Comparison of ENCODE assay signal across 24 cellular contexts in genomic region chr11:73374130-73374529, GRCh38. TPM values are rescaled to one million over a fixed set of nuclear protein-coding genes. Genes with fewer than 3 reads are reported as not detected.
A peak's percentile ranks its signal among the peaks of the same experiment; 100 is the strongest.
DNase-seq lines count a peak whose midpoint lies in the region; ATAC-seq, FAIRE-seq and TF ChIP-seq lines count a peak whose summit lies in the region.
"Had no signal": no experiment of that assay in that cellular context is flagged by ENCODE, and none has a peak within 500 bp of the region (broad histone marks: within the 10 kb centered on the region; RNA-seq: fewer than 3 reads in every experiment).

No MANE protein-coding gene starts in this region.

- no peak overlapping the region for H2BK120ac ChIP-seq in neuronal stem cell (ENCODE audit: low read depth, low read length)

- H3K36me3 ChIP-seq in neuronal stem cell (replicated peaks in 1 of 2; ENCODE audit: control insufficient read depth in 2 of 2, insufficient read depth in 2 of 2, low read length in 2 of 2) (no peaks in the 10 kb centered on the region), pancreas (no peaks in the 10 kb centered on the region)
- H3K36me3 ChIP-seq: brain microvascular endothelial cell, right atrium auricular region, upper lobe of left lung had no signal

- H3K36me3 Mint-ChIP-seq in IgD-negative memory B cell = no peaks in the 10 kb centered on the region

- H2BK12ac ChIP-seq in neuronal stem cell (ENCODE audit: low read length) = no peak overlapping the region

- H2BK15ac ChIP-seq in neuronal stem cell (ENCODE audit: low read length) = peak overlapping the region; percentile 12

- H3K27me3 Mint-ChIP-seq in IgD-negative memory B cell = no peaks in the 10 kb centered on the region
- H3K27me3 Mint-ChIP-seq: activated naive CD8-positive, alpha-beta T cell treated with anti-CD3 and anti-CD28 coated beads, Interleukin-2, amount 50 U/mL, for 24 hours had no signal

- no peak overlapping the region for H4K8ac ChIP-seq in neuronal stem cell (ENCODE audit: low read depth, low read length)

- H3K4me1 ChIP-seq in neuronal stem cell (ENCODE audit: control insufficient read depth in 2 of 2, insufficient read depth in 1 of 2, low read depth in 1 of 2, low read length in 2 of 2) (peaks cover 14 to 17% of the 10 kb centered on the region in 2 donors), pancreas (no peaks in the 10 kb centered on the region)

- no peak overlapping the region for H3K23ac ChIP-seq in neuronal stem cell (ENCODE audit: low read depth, low read length, poor library complexity)

- H3K9ac ChIP-seq in neuronal stem cell (ENCODE audit: low read depth, low read length, poor library complexity) = no peak overlapping the region

- no peak overlapping the region for H2BK5ac ChIP-seq in neuronal stem cell (ENCODE audit: low read length)

- H3K4me3 ChIP-seq in neuronal stem cell (ENCODE audit: low read length in 2 of 2) = no peak overlapping the region
- H3K4me3 ChIP-seq in pancreas = no peak overlapping the region
- H3K4me3 ChIP-seq: lung, right atrium auricular region, stomach, upper lobe of left lung had no signal

- peaks cover 36 to 51% (median 38%) of the 10 kb centered on the region in 3 donors for H3K4me1 Mint-ChIP-seq in IgD-negative memory B cell

- FAIRE-seq in pancreas (lab: Jason Lieb, UNC) = no peak
- FAIRE-seq: H54 had no signal

- no peaks in the 10 kb centered on the region for H3K9me3 Mint-ChIP-seq in IgD-negative memory B cell
- H3K9me3 Mint-ChIP-seq: activated naive CD8-positive, alpha-beta T cell treated with anti-CD3 and anti-CD28 coated beads, Interleukin-2, amount 50 U/mL, for 24 hours; T-helper 1 cell treated with Interleukin-12 subunit alpha and Interleukin-12 subunit beta and Interleukin-4 antibody, amounts not matched to agents 30 μg/mL and 1 μg/mL, for 36 hours had no signal

- no peak overlapping the region for H3K4me2 ChIP-seq in neuronal stem cell (ENCODE audit: insufficient read depth, low read length, poor library complexity, severe bottlenecking)

- peak in 2 of 3 experiments; percentile 26 to 51 for DNase-seq in NCI-H1417 (lab: John Stamatoyannopoulos, UW)
- no peak for DNase-seq in NCI-H1417 treated with DMSO at 0.1 percent for 48 hours (lab: John Stamatoyannopoulos, UW)
- DNase-seq in epidermal melanocyte (ENCODE audit: insufficient read length, low spot score) = peak; percentile 58
- DNase-seq in neuronal stem cell (ENCODE audit: low spot score) = no peak
- no peak for DNase-seq in pancreas
- DNase-seq: 8988T; activated effector memory CD4-positive, alpha-beta T cell treated with Interleukin-2 at 50 U/mL for 16 hours; activated naive CD8-positive, alpha-beta T cell treated with anti-CD3 and anti-CD28 coated beads, Interleukin-2, amount 50 U/mL, for 24 hours; brain microvascular endothelial cell; effector memory CD4-positive, alpha-beta T cell; EL; NCI-H1694; PC-3; SIG-M5; stomach; upper lobe of left lung had no signal

- H3K4me3 Mint-ChIP-seq in IgD-negative memory B cell = peak overlapping the region in 3 of 4 donors; percentile 33 to 98 (median 55)
- H3K4me3 Mint-ChIP-seq: activated naive CD8-positive, alpha-beta T cell treated with anti-CD3 and anti-CD28 coated beads, Interleukin-2, amount 50 U/mL, for 24 hours; T-helper 1 cell treated with Interleukin-12 subunit alpha and Interleukin-12 subunit beta and Interleukin-4 antibody, amounts not matched to agents 30 μg/mL and 1 μg/mL, for 36 hours had no signal

- peak overlapping the region in 1 of 3 donors; percentile 95 for H3K27ac Mint-ChIP-seq in IgD-negative memory B cell
- H3K27ac Mint-ChIP-seq: activated naive CD8-positive, alpha-beta T cell treated with anti-CD3 and anti-CD28 coated beads, Interleukin-2, amount 50 U/mL, for 24 hours; T-helper 1 cell treated with Interleukin-12 subunit alpha and Interleukin-12 subunit beta and Interleukin-4 antibody, amounts not matched to agents 30 μg/mL and 1 μg/mL, for 36 hours had no signal

- peak overlapping the region; percentile 11 for H3K18ac ChIP-seq in neuronal stem cell (ENCODE audit: low read length)

- no CpG with 5 or more reads among the region's 4 CpGs for WGBS in neuronal stem cell (ENCODE audit: extremely low coverage in 2 of 2, insufficient read length in 2 of 2, insufficient replicate concordance in 1 of 2), 2 donors
- 79% methylated on average over 4 of the region's 4 CpGs for WGBS in pancreas, 2 donors

- H2AFZ ChIP-seq in neuronal stem cell (ENCODE audit: low read length) = peak overlapping the region; percentile 20

- intact Hi-C loops in pancreas (cut with DNase I) = no loop called here

- ATAC-seq in HG02571 (IDR thresholded peaks at IDR 0.05; ENCODE audit: unreplicated experiment) (no peak), GM21447 (IDR thresholded peaks at IDR 0.05; ENCODE audit: unreplicated experiment) (no peak), pancreas (no peak)
- ATAC-seq: activated naive CD8-positive, alpha-beta T cell treated with anti-CD3 and anti-CD28 coated beads, Interleukin-2, amount 50 U/mL, for 24 hours; esophagus mucosa; PC-3 had no signal

- H3K27ac ChIP-seq in neuronal stem cell (replicated peaks; ENCODE audit: low read length) = no peak overlapping the region
- no peak overlapping the region for H3K27ac ChIP-seq in pancreas
- H3K27ac ChIP-seq: brain microvascular endothelial cell, right atrium auricular region, upper lobe of left lung had no signal

- peak overlapping the region; percentile 12 for H3K4ac ChIP-seq in neuronal stem cell (ENCODE audit: low read length)

- peaks cover 13% of the 10 kb centered on the region for H3K79me1 ChIP-seq in neuronal stem cell (ENCODE audit: low read depth, low read length)

- no peak overlapping the region for H3K14ac ChIP-seq in neuronal stem cell (ENCODE audit: low read length)

- no peak overlapping the region for H4K91ac ChIP-seq in neuronal stem cell (ENCODE audit: low read depth, low read length, poor library complexity)

- H3K27me3 ChIP-seq in neuronal stem cell (ENCODE audit: control insufficient read depth in 3 of 3, insufficient read depth in 3 of 3, low read depth in 1 of 3, low read length in 3 of 3) (no peaks in the 10 kb centered on the region), pancreas (no peaks in the 10 kb centered on the region)
- H3K27me3 ChIP-seq: brain microvascular endothelial cell, right atrium auricular region, stomach, upper lobe of left lung had no signal

- no peak for TF ChIP-seq CTCF in pancreas (IDR thresholded peaks at IDR 0.05)

- H3K9me3 ChIP-seq in neuronal stem cell (replicated peaks in 1 of 2; ENCODE audit: control insufficient read depth in 2 of 2, insufficient read depth in 1 of 2, low read depth in 1 of 2, low read length in 2 of 2) = peaks cover 2 to 3% of the 10 kb centered on the region in 2 donors
- H3K9me3 ChIP-seq in pancreas = no peaks in the 10 kb centered on the region
- H3K9me3 ChIP-seq: right atrium auricular region, stomach, upper lobe of left lung had no signal

- peak overlapping the region; percentile 61 for H2AK5ac ChIP-seq in neuronal stem cell (ENCODE audit: low read depth, low read length)

RNA-seq across cellular contexts. Expression of gene RELT, which starts 2.1 kb away (rescaled TPM):
- polyA plus RNA-seq in IgD-negative memory B cell (29.9 TPM), pancreas (under 1 TPM; 0.59 to 0.91 TPM)
- polyA plus RNA-seq in neuronal stem cell (2013, experiment 1 of 2) = 6.6 TPM
- polyA plus RNA-seq in neuronal stem cell (2013, experiment 2 of 2) = 6.9 TPM
- total RNA-seq in pancreas = 1 to 10 TPM in 2 of 6 donors, under 1 TPM in 4; 0.23 to 4.7 (median 0.75) TPM

Comparison
In these comparisons a context has a peak if more than half of its experiments do, and no peak if none do; other contexts are left out.
1. DNase-seq: peak in NCI-H1417 (2 of 3) and epidermal melanocyte (single experiment); none in NCI-H1417 treated with DMSO at 0.1 percent for 48 hours (single experiment), neuronal stem cell (single experiment) and pancreas (0 of 6).
2. RNA of gene RELT, which starts 2.1 kb away (polyA plus RNA-seq): 29.9 TPM in IgD-negative memory B cell (single experiment); 0.59 to 0.91 TPM in pancreas; every median in the first group is over 10 times any median in the second.